ENCODE assay signal across 33 cellular contexts in genomic region chr3:77913524-77914174, GRCh38.
"Had no signal": no experiment of that assay in that cellular context is flagged by ENCODE, and none has a peak within 500 bp of the region (broad histone marks: within the 10 kb centered on the region; RNA-seq: fewer than 3 reads in every experiment).

No MANE protein-coding gene starts in this region.

- H3K36me3 ChIP-seq: SJCRH30 had no signal

- H3K4me1 ChIP-seq: SJCRH30 had no signal

- FAIRE-seq: bronchial epithelial cell, TTC549 had no signal

- H3K27me3 ChIP-seq: SJCRH30 had no signal

- H3K9me3 ChIP-seq: SJCRH30 had no signal

- H3K27ac ChIP-seq: SJCRH30, SK-N-MC had no signal

- H3K4me3 ChIP-seq: SJCRH30, SK-N-MC had no signal

- ATAC-seq: activated CD4-positive, alpha-beta T cell treated with anti-CD3 and anti-CD28 coated beads for 36 hours; activated CD4-positive, CD25-positive, alpha-beta regulatory T cell treated with anti-CD3 and anti-CD28 coated beads, Interleukin-2, amount 50 U/mL, for 24 hours; activated CD8-positive, alpha-beta memory T cell treated with anti-CD3 and anti-CD28 coated beads, Interleukin-2, amount 10 ng/mL, durations not matched to agents 7 days and 5 days; activated naive CD8-positive, alpha-beta T cell treated with anti-CD3 and anti-CD28 coated beads, Interleukin-2, amount 50 U/mL, for 24 hours; WTC11 had no signal

- DNase-seq: activated CD4-positive, alpha-beta memory T cell treated with anti-CD3 and anti-CD28 coated beads, Interleukin-2, amount 10 ng/mL, durations not matched to agents 7 days and 5 days; activated CD4-positive, alpha-beta T cell treated with anti-CD3 and anti-CD28 coated beads for 36 hours; activated CD4-positive, alpha-beta T cell treated with anti-CD3 and anti-CD28 coated beads, Interleukin-2, amount 50 U/mL, for 1 hour; activated CD8-positive, alpha-beta memory T cell treated with anti-CD3 and anti-CD28 coated beads for 24 hours; activated CD8-positive, alpha-beta memory T cell treated with anti-CD3 and anti-CD28 coated beads, Interleukin-2, amount 10 ng/mL, durations not matched to agents 7 days and 5 days; activated CD8-positive, alpha-beta memory T cell treated with anti-CD3 and anti-CD28 coated beads, Interleukin-2, amount 50 U/mL, for 48 hours; activated effector memory CD4-positive, alpha-beta T cell treated with Interleukin-2 at 50 U/mL for 16 hours; activated naive CD4-positive, alpha-beta T cell treated with anti-CD3 and anti-CD28 coated beads, Interleukin-2, amount 10 ng/mL, durations not matched to agents 7 days and 5 days; activated naive CD8-positive, alpha-beta T cell treated with anti-CD3 and anti-CD28 coated beads, Interleukin-2, amount 50 U/mL, for 24 hours; activated T-cell treated with anti-CD3 and anti-CD28 coated beads, Interleukin-2, amount 50 U/mL, for 48 hours; anterior cingulate cortex; caudate nucleus; cerebellar nuclear complex; Kasumi-1; KBM-7; MM.1S; MV-4-11; NCI-H1092; NCI-H1436 treated with DMSO at 0.1 percent for 48 hours; NCI-H1930; NCI-H2081 treated with DMSO at 0.1 percent for 48 hours; NCI-H226; NCI-H446 treated with DMSO at 0.1 percent for 48 hours; NCI-H524; OCI-M1; SHP77; SJCRH30; T1000 had no signal
